Comparison of ENCODE assay signal across 8 cellular contexts in genomic region chr11:90288207-90288821, GRCh38.
DNase-seq lines count a peak whose midpoint lies in the region; ATAC-seq and TF ChIP-seq lines count a peak whose summit lies in the region.

No MANE protein-coding gene starts in this region.

- no peak overlapping the region for H3K27ac Mint-ChIP-seq in stimulated activated naive CD8-positive, alpha-beta T cell treated with anti-CD3 and anti-CD28 coated beads, Interleukin-15, amount 100 ng/mL, for 72 hours

- ATAC-seq in stimulated activated naive CD8-positive, alpha-beta T cell treated with anti-CD3 and anti-CD28 coated beads, Interleukin-15, amount 100 ng/mL, for 72 hours: no peak
- no peak for ATAC-seq in Right ventricle myocardium superior (ENCODE audit: poor library complexity)

- peaks cover 0 to 6% of the 10 kb centered on the region in 2 donors for H3K9me3 Mint-ChIP-seq in stimulated activated naive CD8-positive, alpha-beta T cell treated with anti-CD3 and anti-CD28 coated beads, Interleukin-15, amount 100 ng/mL, for 72 hours

- intact Hi-C loops in Right ventricle myocardium superior (cut with DNase I): loop anchor here (5.0 kb wide), 1 partner anchor 174 kb away; no protein-coding TSS in a partner anchor

- H3K27me3 Mint-ChIP-seq in stimulated activated naive CD8-positive, alpha-beta T cell treated with anti-CD3 and anti-CD28 coated beads, Interleukin-15, amount 100 ng/mL, for 72 hours: peaks cover 19% of the 10 kb centered on the region

- DNase-seq in GM06990 (ENCODE audit: extremely low read depth, insufficient read length): no peak
- DNase-seq in HS-5 (ENCODE audit: low read depth): peak; percentile 6
- DNase-seq in RPMI8226: peak; percentile 18
- peak in 1 of 2 donors; percentile 0 for DNase-seq in foreskin fibroblast
- DNase-seq in C1 segment of cervical spinal cord (lab: John Stamatoyannopoulos, UW): no peak
- no peak for DNase-seq in stimulated activated naive CD8-positive, alpha-beta T cell treated with anti-CD3 and anti-CD28 coated beads, Interleukin-15, amount 100 ng/mL, for 72 hours
- DNase-seq in HK-2 (ENCODE audit: unreplicated experiment): no peak
- no peak for DNase-seq in Right ventricle myocardium superior

- no peaks in the 10 kb centered on the region for H3K36me3 ChIP-seq in GM06990 (ENCODE audit: control insufficient read depth, insufficient read depth, low read length)

- no peaks in the 10 kb centered on the region for H3K27me3 ChIP-seq in GM06990 (replicated peaks; ENCODE audit: control insufficient read depth, insufficient read depth, low read length)

- TF ChIP-seq CTCF in GM06990 (IDR thresholded peaks at IDR 0.05; ENCODE audit: insufficient read depth, low read length, poor library complexity, severe bottlenecking) (peak; percentile 51), foreskin fibroblast (IDR thresholded peaks at IDR 0.05; ENCODE audit: low read depth, low read length) (peak; percentile 34)

- no peak overlapping the region for H3K4me3 Mint-ChIP-seq in stimulated activated naive CD8-positive, alpha-beta T cell treated with anti-CD3 and anti-CD28 coated beads, Interleukin-15, amount 100 ng/mL, for 72 hours

- no peak overlapping the region for H3K4me3 ChIP-seq in GM06990 (replicated peaks; ENCODE audit: low read depth, low read length)
- no peak overlapping the region for H3K4me3 ChIP-seq in foreskin fibroblast (ENCODE audit: low read depth in 1 of 2, low read length in 2 of 2)

- H3K4me1 Mint-ChIP-seq in stimulated activated naive CD8-positive, alpha-beta T cell treated with anti-CD3 and anti-CD28 coated beads, Interleukin-15, amount 100 ng/mL, for 72 hours: no peaks in the 10 kb centered on the region

Comparison
In these comparisons a context has a peak if more than half of its experiments do, and no peak if none do; other contexts are left out.
1. DNase-seq: peak in HS-5 (single experiment) and RPMI8226 (single experiment); none in GM06990 (single experiment), C1 segment of cervical spinal cord (0 of 14), stimulated activated naive CD8-positive, alpha-beta T cell treated with anti-CD3 and anti-CD28 coated beads, Interleukin-15, amount 100 ng/mL, for 72 hours (0 of 2), HK-2 (single experiment) and Right ventricle myocardium superior (single experiment).